8 cellular contexts compared by ENCODE assay signal in the genomic region with DNA sequence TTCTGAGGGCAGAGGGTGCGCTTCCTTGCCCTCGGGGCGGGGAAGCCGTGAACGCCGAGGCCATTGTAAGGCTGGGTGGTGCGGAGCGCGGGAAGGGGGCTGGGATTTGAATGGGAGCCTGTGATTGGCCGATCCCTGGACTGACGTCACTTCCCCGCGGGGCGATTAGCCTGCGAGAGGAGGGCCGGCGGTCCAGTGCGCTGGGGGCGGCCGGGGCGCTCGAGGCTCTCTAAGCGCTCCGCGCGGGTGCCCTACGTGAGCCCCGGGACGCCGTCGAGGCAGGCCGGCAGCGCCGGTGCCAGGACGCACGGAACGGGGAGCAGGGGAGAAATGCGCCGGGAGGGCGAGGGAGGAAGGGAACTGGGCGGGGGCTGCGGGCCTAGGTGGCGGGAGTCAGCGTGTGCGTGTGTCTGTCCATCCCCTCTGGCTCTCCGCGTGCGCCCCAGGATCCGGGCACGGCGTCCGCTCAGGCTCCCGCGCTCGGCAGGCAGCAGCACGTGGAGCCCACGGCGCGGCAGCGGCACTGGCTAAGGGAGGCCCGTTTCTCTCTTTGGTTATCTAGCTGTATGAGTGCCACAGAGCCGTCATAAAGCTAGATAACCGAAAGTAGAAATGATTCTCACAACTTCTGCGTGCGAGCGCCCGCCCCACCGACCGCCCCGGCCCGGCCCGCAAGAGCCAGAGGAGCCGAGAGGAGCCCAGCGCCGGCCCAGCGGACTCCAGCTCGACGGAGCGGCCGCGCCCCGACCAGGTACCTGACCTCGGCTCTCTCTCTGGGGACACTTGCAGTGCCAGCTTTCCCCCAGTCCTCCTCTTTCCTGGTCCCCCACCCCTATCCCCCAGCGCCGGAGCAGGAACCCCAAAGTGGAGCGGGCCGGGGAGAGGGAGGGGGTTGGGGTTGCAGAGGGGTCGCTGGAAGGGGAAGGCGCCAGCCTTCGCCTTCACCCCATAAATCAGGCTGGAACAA.
DNase-seq lines count a peak whose midpoint lies in the region; ATAC-seq lines count a peak whose summit lies in the region.

No MANE protein-coding gene starts in this region.

- DNase-seq in NCI-H2029 (lab: John Stamatoyannopoulos, UW) = peak; percentile 46
- no peak for DNase-seq in NCI-H2029 treated with DMSO at 0.1 percent for 48 hours (lab: John Stamatoyannopoulos, UW)
- peak; percentile 67 for DNase-seq in NCI-H774 (lab: John Stamatoyannopoulos, UW)
- peak; percentile 85 for DNase-seq in ecto neural progenitor cell (ENCODE audit: low spot score)
- DNase-seq in retina = peak; percentile 85
- DNase-seq in KG1 (lab: John Stamatoyannopoulos, UW) = no peak

- ATAC-seq in GM21786 (IDR thresholded peaks at IDR 0.05; ENCODE audit: unreplicated experiment) = no peak
- no peak for ATAC-seq in GM18867 (IDR thresholded peaks at IDR 0.05; ENCODE audit: unreplicated experiment)

Comparison
In these comparisons a context has a peak if more than half of its experiments do, and no peak if none do; other contexts are left out.
1. DNase-seq: peak in NCI-H2029 (single experiment), NCI-H774 (single experiment), ecto neural progenitor cell (single experiment) and retina (single experiment); none in NCI-H2029 treated with DMSO at 0.1 percent for 48 hours (single experiment) and KG1 (single experiment).